In genomic region chr15:89335289-89336041, GRCh38 we compare ENCODE assay signal across 8 cellular contexts. TPM values are rescaled to one million over a fixed set of nuclear protein-coding genes. Genes with fewer than 3 reads are reported as not detected.
A peak's percentile ranks its signal among the peaks of the same experiment; 100 is the strongest.
DNase-seq lines count a peak whose midpoint lies in the region; ATAC-seq, FAIRE-seq and TF ChIP-seq lines count a peak whose summit lies in the region.

No MANE protein-coding gene starts in this region.

- TF ChIP-seq CTCF in GM12864 (IDR thresholded peaks at IDR 0.05; ENCODE audit: low read depth, low read length, missing control alignments) (no peak), RWPE2 (IDR thresholded peaks at IDR 0.05; ENCODE audit: poor library complexity, severe bottlenecking) (no peak), epithelial cell of esophagus (IDR thresholded peaks at IDR 0.05; ENCODE audit: insufficient read depth, low read depth, low read length, missing control alignments) (no peak), neural crest cell (conservative IDR thresholded peaks at IDR 0.05) (no peak), D721Med (IDR thresholded peaks at IDR 0.05; ENCODE audit: insufficient read depth, missing control alignments) (no peak)

- H3K4me3 Mint-ChIP-seq in neural crest cell = peak overlapping the region; percentile 97

- H3K4me1 ChIP-seq in RWPE2 (ENCODE audit: insufficient read depth, poor library complexity, severe bottlenecking) = peaks cover 11% of the 10 kb centered on the region

- DNase-seq in GM12864 (ENCODE audit: low read depth) (peak; percentile 30), RWPE2 (ENCODE audit: low spot score) (no peak), epithelial cell of esophagus (ENCODE audit: low read depth) (no peak), neural crest cell (ENCODE audit: low read depth, low spot score) (no peak), NCI-H2081 treated with DMSO at 0.1 percent for 48 hours (lab: John Stamatoyannopoulos, UW) (no peak), D721Med (ENCODE audit: insufficient read length, low spot score) (no peak)
- DNase-seq in stimulated activated CD4-positive, alpha-beta T cell treated with anti-CD3 and anti-CD28 coated beads, Interleukin-1b, Interleukin-23, amount 100 ng/mL, for 48 hours = no peak

- FAIRE-seq in D721Med (lab: Jason Lieb, UNC) = no peak

- H3K9me3 Mint-ChIP-seq in neural crest cell = peaks cover 3% of the 10 kb centered on the region

- no peaks in the 10 kb centered on the region for H3K27me3 ChIP-seq in RWPE2 (ENCODE audit: insufficient read depth, poor library complexity, severe bottlenecking)

- H3K36me3 ChIP-seq in RWPE2 (ENCODE audit: low read depth) = peaks cover 33% of the 10 kb centered on the region

- H3K4me3 ChIP-seq in GM12864 (ENCODE audit: low read depth, low read length) = peak overlapping the region; percentile 50
- peak overlapping the region; percentile 80 for H3K4me3 ChIP-seq in RWPE2 (ENCODE audit: severe bottlenecking)
- peak overlapping the region; percentile 92 for H3K4me3 ChIP-seq in epithelial cell of esophagus (ENCODE audit: low read length)

- peak overlapping the region; percentile 37 for H3K27ac ChIP-seq in RWPE2 (ENCODE audit: poor library complexity, severe bottlenecking)

- peaks cover 13% of the 10 kb centered on the region for H3K36me3 Mint-ChIP-seq in neural crest cell (ENCODE audit: low read depth)

- no peaks in the 10 kb centered on the region for H3K9me3 ChIP-seq in RWPE2 (ENCODE audit: severe bottlenecking)

- peaks cover 40% of the 10 kb centered on the region for H3K27me3 Mint-ChIP-seq in neural crest cell (ENCODE audit: low read depth)

- ATAC-seq in HG02588 (IDR thresholded peaks at IDR 0.05; ENCODE audit: unreplicated experiment) (peak; percentile 23), RWPE2 (ENCODE audit: low read depth) (peak; percentile 5; the same call in 2 of the 3 replicates)

- H3K27ac Mint-ChIP-seq in neural crest cell (ENCODE audit: unreplicated experiment) = peak overlapping the region; percentile 1

- H3K4me1 Mint-ChIP-seq in neural crest cell = peaks cover 37% of the 10 kb centered on the region

RNA-seq across cellular contexts. Expression of gene POLG, which starts 0.8 kb away (rescaled TPM):
- total RNA-seq in neural crest cell = 66.5 and 73.5 TPM in 2 replicates
